In the genomic region with DNA sequence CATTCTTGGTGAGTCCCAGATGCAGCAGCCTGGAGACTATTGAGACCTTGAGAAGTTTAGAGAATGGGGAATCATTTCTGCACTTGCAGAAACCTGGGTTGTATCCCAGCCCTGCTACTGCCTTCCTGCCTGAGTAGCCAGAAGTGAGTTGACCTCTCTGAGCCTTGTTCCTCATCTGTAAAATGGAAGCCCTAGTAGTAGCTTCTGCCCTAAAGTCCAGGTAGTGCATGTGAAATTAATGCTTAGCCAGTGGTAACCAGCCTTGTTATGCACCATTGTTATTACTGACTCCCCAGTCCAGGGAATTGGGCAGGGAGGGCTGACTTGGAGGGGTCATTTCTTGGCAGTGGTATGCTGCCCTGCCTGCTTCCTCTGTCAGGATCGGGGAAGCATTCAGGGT, we compare ENCODE assay signal across 1 cellular context.
TF ChIP-seq lines count a peak whose summit lies in the region.

No MANE protein-coding gene starts in this region.

TF ChIP-seq in H1, 55 proteins besides CTCF, POLR2A, EP300 and RAD21:
- TF ChIP-seq CBX8 (IDR thresholded peaks at IDR 0.05; ENCODE audit: borderline replicate concordance, low read depth, low read length) = no peak
- no peak for TF ChIP-seq TBP (IDR thresholded peaks at IDR 0.05; ENCODE audit: low read depth, low read length)
- no peak for TF ChIP-seq TAF1 (IDR thresholded peaks at IDR 0.05; ENCODE audit: low read depth, low read length)
- no peak for TF ChIP-seq BRCA1 (IDR thresholded peaks at IDR 0.05; ENCODE audit: low read depth, low read length)
- TF ChIP-seq, protein P1, sequence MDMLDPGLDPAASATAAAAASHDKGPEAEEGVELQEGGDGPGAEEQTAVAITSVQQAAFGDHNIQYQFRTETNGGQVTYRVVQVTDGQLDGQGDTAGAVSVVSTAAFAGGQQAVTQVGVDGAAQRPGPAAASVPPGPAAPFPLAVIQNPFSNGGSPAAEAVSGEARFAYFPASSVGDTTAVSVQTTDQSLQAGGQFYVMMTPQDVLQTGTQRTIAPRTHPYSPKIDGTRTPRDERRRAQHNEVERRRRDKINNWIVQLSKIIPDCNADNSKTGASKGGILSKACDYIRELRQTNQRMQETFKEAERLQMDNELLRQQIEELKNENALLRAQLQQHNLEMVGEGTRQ (IDR thresholded peaks at IDR 0.05; ENCODE audit: low read length) = no peak
- no peak for TF ChIP-seq SP1 (IDR thresholded peaks at IDR 0.05; ENCODE audit: low read depth, low read length)
- no peak for TF ChIP-seq CHD1 (IDR thresholded peaks at IDR 0.05; ENCODE audit: low read depth, low read length)
- TF ChIP-seq MAFK (IDR thresholded peaks at IDR 0.05; ENCODE audit: low read depth, low read length) = no peak
- no peak for TF ChIP-seq KDM4A (IDR thresholded peaks at IDR 0.05; ENCODE audit: low read depth, low read length, severe bottlenecking)
- no peak for TF ChIP-seq SP2 (IDR thresholded peaks at IDR 0.05; ENCODE audit: low read length)
- TF ChIP-seq KDM5A (IDR thresholded peaks at IDR 0.05; ENCODE audit: low read length) = no peak
- TF ChIP-seq EZH2 (IDR thresholded peaks at IDR 0.05; ENCODE audit: low read depth, low read length, severe bottlenecking) = no peak
- TF ChIP-seq, protein P2, sequence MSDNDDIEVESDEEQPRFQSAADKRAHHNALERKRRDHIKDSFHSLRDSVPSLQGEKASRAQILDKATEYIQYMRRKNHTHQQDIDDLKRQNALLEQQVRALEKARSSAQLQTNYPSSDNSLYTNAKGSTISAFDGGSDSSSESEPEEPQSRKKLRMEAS (IDR thresholded peaks at IDR 0.05) = no peak
- TF ChIP-seq SIRT6 (IDR thresholded peaks at IDR 0.05; ENCODE audit: low read length) = no peak
- TF ChIP-seq SRF (IDR thresholded peaks at IDR 0.05; ENCODE audit: low read depth, low read length) = no peak
- no peak for TF ChIP-seq CBX5 (IDR thresholded peaks at IDR 0.05; ENCODE audit: low read depth, low read length)
- TF ChIP-seq, protein P3, sequence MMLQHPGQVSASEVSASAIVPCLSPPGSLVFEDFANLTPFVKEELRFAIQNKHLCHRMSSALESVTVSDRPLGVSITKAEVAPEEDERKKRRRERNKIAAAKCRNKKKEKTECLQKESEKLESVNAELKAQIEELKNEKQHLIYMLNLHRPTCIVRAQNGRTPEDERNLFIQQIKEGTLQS (IDR thresholded peaks at IDR 0.05; ENCODE audit: insufficient read depth, low read depth, low read length) = no peak
